In the genomic region with DNA sequence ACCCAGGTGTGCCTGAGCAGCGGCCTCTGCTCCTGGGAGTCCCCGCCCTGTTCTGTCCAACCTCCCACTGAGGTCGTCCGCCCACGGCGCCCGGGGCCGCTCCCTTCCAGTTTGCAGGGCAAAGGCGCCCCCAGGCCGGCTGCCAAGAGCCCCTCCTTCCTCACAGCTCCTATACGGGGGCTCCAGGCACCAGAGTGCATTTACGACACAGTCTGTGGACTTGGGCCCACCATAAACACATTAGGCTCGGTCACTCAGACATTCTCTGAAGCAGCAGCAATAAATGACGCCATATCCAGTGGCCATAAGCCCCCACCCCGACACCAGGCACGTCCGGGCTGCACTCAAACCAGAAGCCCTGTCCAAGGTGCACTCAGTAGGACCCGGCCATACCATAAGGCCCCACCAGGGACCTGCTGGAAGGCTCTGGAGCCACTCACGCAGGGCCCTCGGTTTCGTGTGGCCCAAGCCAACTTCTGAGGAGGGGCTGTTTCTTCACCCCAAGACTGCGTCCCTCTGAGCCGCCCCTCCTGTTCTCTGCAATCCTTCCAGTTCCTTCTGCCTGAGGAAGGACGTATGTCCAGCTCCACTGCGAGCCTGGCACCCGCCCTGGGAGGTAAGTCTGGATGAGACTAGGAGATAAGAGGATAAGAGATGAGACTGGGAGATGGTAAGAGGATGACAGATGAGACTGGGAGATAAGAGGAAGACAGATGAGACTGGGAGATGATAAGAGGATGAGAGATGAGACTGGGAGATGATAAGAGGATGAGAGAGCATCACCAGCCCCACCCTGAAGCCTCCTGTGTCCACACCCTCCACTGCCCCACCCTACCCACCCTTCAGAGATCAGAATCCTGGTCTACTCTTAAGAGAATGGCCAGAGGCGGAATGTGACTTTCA, we compare ENCODE assay signal across 21 cellular contexts. TPM values are rescaled to one million over a fixed set of nuclear protein-coding genes. Genes with fewer than 3 reads are reported as not detected.
A peak's percentile ranks its signal among the peaks of the same experiment; 100 is the strongest.
DNase-seq lines count a peak whose midpoint lies in the region; ATAC-seq, FAIRE-seq and TF ChIP-seq lines count a peak whose summit lies in the region.
"Had no signal": no experiment of that assay in that cellular context is flagged by ENCODE, and none has a peak within 500 bp of the region (broad histone marks: within the 10 kb centered on the region; RNA-seq: fewer than 3 reads in every experiment).

No MANE protein-coding gene starts in this region.

- no peaks in the 10 kb centered on the region for H3K9me3 Mint-ChIP-seq in endodermal cell
- H3K9me3 Mint-ChIP-seq: CD8-positive, alpha-beta T cell had no signal

- ATAC-seq in gastrocnemius medialis (no peak), GM21526 (IDR thresholded peaks at IDR 0.05; ENCODE audit: low FRiP score, unreplicated experiment) (no peak)
- ATAC-seq: CD8-positive, alpha-beta T cell; GM12878; HCT116 had no signal

- H3K4me1 ChIP-seq in endodermal cell (ENCODE audit: control insufficient read depth, insufficient read depth, low read length), result no peaks in the 10 kb centered on the region
- H3K4me1 ChIP-seq in small intestine (ENCODE audit: control insufficient read depth in 2 of 2, insufficient read depth in 1 of 2, low read depth in 1 of 2, low read length in 1 of 2), result no peaks in the 10 kb centered on the region
- H3K4me1 ChIP-seq in gastrocnemius medialis, result no peaks in the 10 kb centered on the region
- no peaks in the 10 kb centered on the region for H3K4me1 ChIP-seq in HAP-1
- H3K4me1 ChIP-seq: BE2C had no signal

- no peaks in the 10 kb centered on the region for H3K27me3 Mint-ChIP-seq in endodermal cell (ENCODE audit: insufficient read depth)

- H3K4me3 ChIP-seq in endodermal cell (ENCODE audit: low read length) (no peak overlapping the region), small intestine (ENCODE audit: low read depth in 1 of 2, low read length in 2 of 2) (no peak overlapping the region), gastrocnemius medialis (no peak overlapping the region), HAP-1 (no peak overlapping the region)
- H3K4me3 ChIP-seq: GM12878, GM23248 had no signal

- peaks cover 4% of the 10 kb centered on the region for H3K4me1 Mint-ChIP-seq in endodermal cell

- TF ChIP-seq POLR2A in gastrocnemius medialis (IDR thresholded peaks at IDR 0.05), result no peak

- no peak overlapping the region for H3K9ac ChIP-seq in endodermal cell (ENCODE audit: extremely low read depth, low read length, poor library complexity, severe bottlenecking)
- H3K9ac ChIP-seq: GM23248 had no signal

- H3K4me3 Mint-ChIP-seq in endodermal cell, result no peak overlapping the region
- H3K4me3 Mint-ChIP-seq: CD8-positive, alpha-beta T cell had no signal

- in situ Hi-C loops in gastrocnemius medialis (cut with MboI; ENCODE audit: low sequenced_read_pairs in 4 of 4) (no loop called here), HAP-1 (cut with MboI; ENCODE audit: low sequenced_read_pairs) (no loop called here)

- H3K27ac Mint-ChIP-seq in endodermal cell, result no peak overlapping the region
- H3K27ac Mint-ChIP-seq: CD8-positive, alpha-beta T cell had no signal

- H3K36me3 ChIP-seq in endodermal cell (ENCODE audit: control insufficient read depth, insufficient read depth, low read length) (no peaks in the 10 kb centered on the region), small intestine (ENCODE audit: control insufficient read depth in 2 of 2, insufficient read depth in 2 of 2, low read length in 2 of 2) (no peaks in the 10 kb centered on the region), gastrocnemius medialis (no peaks in the 10 kb centered on the region), HAP-1 (replicated peaks) (no peaks in the 10 kb centered on the region)
- H3K36me3 ChIP-seq: BE2C had no signal

- no peak overlapping the region for H3K27ac ChIP-seq in endodermal cell (ENCODE audit: low read depth, low read length)
- no peak overlapping the region for H3K27ac ChIP-seq in small intestine (ENCODE audit: low read depth in 1 of 2, low read length in 1 of 2)
- no peak overlapping the region for H3K27ac ChIP-seq in gastrocnemius medialis
- H3K27ac ChIP-seq: GM23248 had no signal

- H3K27me3 ChIP-seq in endodermal cell (ENCODE audit: control insufficient read depth, insufficient read depth, low read length, poor library complexity, severe bottlenecking) (no peaks in the 10 kb centered on the region), small intestine (ENCODE audit: control insufficient read depth in 2 of 2, insufficient read depth in 2 of 2, low read length in 2 of 2) (peaks cover 0 to 3% of the 10 kb centered on the region in 2 donors), gastrocnemius medialis (peaks cover 14 to 21% (median 16%) of the 10 kb centered on the region in 3 donors), HAP-1 (ENCODE audit: low read depth) (no peaks in the 10 kb centered on the region; the same call in 1 of the 2 replicates)

- no peaks in the 10 kb centered on the region for H3K36me3 Mint-ChIP-seq in endodermal cell (ENCODE audit: low read depth)
- H3K36me3 Mint-ChIP-seq: CD8-positive, alpha-beta T cell had no signal

- TF ChIP-seq CTCF in endodermal cell (conservative IDR thresholded peaks at IDR 0.05) (peak; percentile 40), gastrocnemius medialis (IDR thresholded peaks at IDR 0.05 in 4 of 5, conservative IDR thresholded peaks at IDR 0.05 in 1 of 5) (no peak)

- H3K9me3 ChIP-seq in endodermal cell (ENCODE audit: control insufficient read depth, low read length) (no peaks in the 10 kb centered on the region), small intestine (ENCODE audit: control insufficient read depth, low read depth) (no peaks in the 10 kb centered on the region), gastrocnemius medialis (no peaks in the 10 kb centered on the region), HAP-1 (no peaks in the 10 kb centered on the region)
- H3K9me3 ChIP-seq: BE2C had no signal

- intact Hi-C loops in gastrocnemius medialis (cut with DNase I; ENCODE audit: low total_unique reads), result no loop called here

- FAIRE-seq in small intestine (lab: Jason Lieb, UNC), result no peak
- FAIRE-seq: GM12878, GM18507 had no signal

- WGBS in endodermal cell (ENCODE audit: insufficient coverage in 1 of 2, insufficient read length in 1 of 2), 2 experiments, result 89 to 91% methylated on average over 22 to 27 of the region's 27 CpGs
- 25 to 51% (median 25%) methylated on average over 27 of the region's 27 CpGs for WGBS in small intestine, 3 donors

- DNase-seq in NCI-H748 (lab: John Stamatoyannopoulos, UW; ENCODE audit: unreplicated experiment), result peak; percentile 57
- DNase-seq in NCI-H748 treated with DMSO at 0.1 percent for 48 hours (lab: John Stamatoyannopoulos, UW), result no peak
- DNase-seq in NCI-H69 (lab: John Stamatoyannopoulos, UW), result peak; percentile 25
- no peak for DNase-seq in endodermal cell
- peak; percentile 79 for DNase-seq in small intestine
- no peak for DNase-seq in gastrocnemius medialis
- DNase-seq in HAP-1 (ENCODE audit: low spot score in 2 of 2), result no peak
- DNase-seq: BE2C; CD8-positive, alpha-beta T cell; DND-41; GDM1; GM23248; KG1; NCI-H1436; NCI-H2081; NCI-H524; OCI-M1 had no signal

RNA-seq across cellular contexts. Expression of a gene that starts 26.7 kb away (rescaled TPM):
- not detected for total RNA-seq in endodermal cell
- polyA plus RNA-seq in endodermal cell (2013, experiment 1 of 2), result not detected
- not detected for polyA plus RNA-seq in endodermal cell (2013, experiment 2 of 2)
- polyA plus RNA-seq in small intestine, result under 1 TPM in 1 of 3 donors, not detected in 2; 0.04 TPM
- total RNA-seq in gastrocnemius medialis, result not detected
- total RNA-seq: CD8-positive, alpha-beta T cell; GM12878; GM23248 had no signal
- polyA plus RNA-seq: GM12878, GM23248 had no signal

RNA-seq across cellular contexts. Expression of a gene that starts 42.9 kb away (rescaled TPM):
- 1 to 10 TPM; 7.1 to 9.8 TPM for total RNA-seq in endodermal cell
- polyA plus RNA-seq in endodermal cell (2013, experiment 1 of 2), result 3.0 TPM
- 2.3 TPM for polyA plus RNA-seq in endodermal cell (2013, experiment 2 of 2)
- polyA plus RNA-seq in small intestine, result 1 to 10 TPM in 1 of 3 donors, under 1 TPM in 1, not detected in 1; 0.54 to 1.4 TPM
- total RNA-seq in gastrocnemius medialis, result not detected
- total RNA-seq: GM23248 had no signal
- polyA plus RNA-seq: GM23248 had no signal

RNA-seq across cellular contexts. Expression of a gene that starts 50.5 kb away (rescaled TPM):
- under 1 TPM; 0.09 to 0.15 TPM for total RNA-seq in endodermal cell
- polyA plus RNA-seq in endodermal cell (2013, experiment 1 of 2), result not detected
- not detected for polyA plus RNA-seq in endodermal cell (2013, experiment 2 of 2)
- polyA plus RNA-seq in small intestine, result 100 to 1,000 TPM in 2 of 3 donors, 10 to 100 TPM in 1; 56.3 to 199 (median 192) TPM
- total RNA-seq in gastrocnemius medialis, result under 1 TPM in 1 of 4 donors, not detected in 3; 0.05 TPM
- total RNA-seq: CD8-positive, alpha-beta T cell; GM23248 had no signal
- polyA plus RNA-seq: GM23248 had no signal

Comparison
In these comparisons a context has a peak if more than half of its experiments do, and no peak if none do; other contexts are left out.
1. DNase-seq: peak in NCI-H748 (single experiment), NCI-H69 (single experiment) and small intestine (single experiment); none in NCI-H748 treated with DMSO at 0.1 percent for 48 hours (single experiment), endodermal cell (single experiment), gastrocnemius medialis (0 of 2) and HAP-1 (0 of 2).
2. RNA of a gene that starts 42.9 kb away (total RNA-seq): 7.1 to 9.8 TPM in endodermal cell; not detected in gastrocnemius medialis; every median in the first group is over 4 times any median in the second.